Comparison of ENCODE assay signal across 1 cellular context in genomic region chr1:110638062-110638461, GRCh38.
TF ChIP-seq lines count a peak whose summit lies in the region.

No MANE protein-coding gene starts in this region.

TF ChIP-seq in HepG2, 621 proteins besides CTCF, POLR2A, EP300 and RAD21:
- TF ChIP-seq ZSCAN30 (CRISPR knock-in tag; IDR thresholded peaks at IDR 0.05) (no peak), HNRNPL (IDR thresholded peaks at IDR 0.05; ENCODE audit: low read depth, low read length) (no peak), ARNTL (CRISPR knock-in tag; IDR thresholded peaks at IDR 0.05) (no peak), ZNF569 (CRISPR knock-in tag; IDR thresholded peaks at IDR 0.05; ENCODE audit: borderline replicate concordance) (no peak), ZNF256 (CRISPR knock-in tag; conservative IDR thresholded peaks at IDR 0.05) (no peak), FOXP1 (IDR thresholded peaks at IDR 0.05) (no peak), FOXP1 (CRISPR knock-in tag; IDR thresholded peaks at IDR 0.05) (no peak), SNAPC4 (CRISPR knock-in tag; IDR thresholded peaks at IDR 0.05) (no peak)
TF ChIP-seq in HepG2: peak in this region for 0.
